9 cellular contexts compared by ENCODE assay signal in genomic region chr2:118539290-118539689, GRCh38.
A peak's percentile ranks its signal among the peaks of the same experiment; 100 is the strongest.
DNase-seq lines count a peak whose midpoint lies in the region; ATAC-seq and TF ChIP-seq lines count a peak whose summit lies in the region.
"Had no signal": no experiment of that assay in that cellular context is flagged by ENCODE, and none has a peak within 500 bp of the region (broad histone marks: within the 10 kb centered on the region; RNA-seq: fewer than 3 reads in every experiment).

No MANE protein-coding gene starts in this region.

- no peak overlapping the region for H3K4me2 ChIP-seq in GM23248 (ENCODE audit: unreplicated experiment)
- H3K4me2 ChIP-seq in SU-DHL-6 (ENCODE audit: low read depth, low read length, poor library complexity, severe bottlenecking) = no peak overlapping the region

- H3F3A ChIP-seq in GM23248 (ENCODE audit: insufficient read depth) (no peaks in the 10 kb centered on the region), SU-DHL-6 (ENCODE audit: insufficient read depth) (no peaks in the 10 kb centered on the region)

- intact Hi-C loops in stomach (cut with DNase I; ENCODE audit: low total_unique reads) = no loop called here

- H3K27me3 ChIP-seq in GM23248 (replicated peaks; ENCODE audit: insufficient read depth) = no peaks in the 10 kb centered on the region
- H3K27me3 ChIP-seq in SU-DHL-6 (ENCODE audit: low read length) = no peaks in the 10 kb centered on the region
- H3K27me3 ChIP-seq in stomach = peaks cover 0 to 4% (median 0%) of the 10 kb centered on the region in 3 donors

- H3K4me3 ChIP-seq in AG10803 (ENCODE audit: low read length) (no peak overlapping the region), GM23248 (no peak overlapping the region), SU-DHL-6 (ENCODE audit: insufficient read depth, low read length, poor library complexity, severe bottlenecking) (no peak overlapping the region), stomach (no peak overlapping the region)

- no peak for ATAC-seq in GM21529 (IDR thresholded peaks at IDR 0.05; ENCODE audit: unreplicated experiment)
- ATAC-seq in HG03439 (IDR thresholded peaks at IDR 0.05; ENCODE audit: unreplicated experiment) = no peak
- no peak for ATAC-seq in GM19324 (IDR thresholded peaks at IDR 0.05; ENCODE audit: low FRiP score, unreplicated experiment)

- no peak for TF ChIP-seq POLR2A in stomach (IDR thresholded peaks at IDR 0.05)

- H3K9ac ChIP-seq in GM23248 (no peak overlapping the region), SU-DHL-6 (ENCODE audit: low read length) (no peak overlapping the region)

- H3K79me2 ChIP-seq in GM23248 (ENCODE audit: insufficient read depth) = no peaks in the 10 kb centered on the region
- no peaks in the 10 kb centered on the region for H3K79me2 ChIP-seq in SU-DHL-6 (ENCODE audit: insufficient read depth, low read length)

- WGBS in GM23248 (ENCODE audit: low coverage in 1 of 2, low lambda C conversion rate in 2 of 2, missing lambda C conversion rate in 2 of 2), 2 experiments = 24 to 30% methylated on average over 7 of the region's 7 CpGs
- WGBS in stomach, 5 donors = 46 to 66% (median 55%) methylated on average over 7 of the region's 7 CpGs

- H3K9me3 ChIP-seq in GM23248 (ENCODE audit: low read depth) (no peaks in the 10 kb centered on the region), SU-DHL-6 (ENCODE audit: insufficient read depth, low read length) (no peaks in the 10 kb centered on the region), stomach (peaks cover 0 to 6% (median 0%) of the 10 kb centered on the region in 4 donors)

- no peaks in the 10 kb centered on the region for H4K20me1 ChIP-seq in GM23248 (ENCODE audit: insufficient read depth)
- H4K20me1 ChIP-seq in SU-DHL-6 (ENCODE audit: low read depth, low read length) = no peaks in the 10 kb centered on the region

- H3K27ac ChIP-seq in GM23248 = no peak overlapping the region
- H3K27ac ChIP-seq in SU-DHL-6 (ENCODE audit: low read depth, low read length) = no peak overlapping the region
- no peak overlapping the region for H3K27ac ChIP-seq in stomach

- no peaks in the 10 kb centered on the region for H3K36me3 ChIP-seq in GM23248 (ENCODE audit: low read depth)
- no peaks in the 10 kb centered on the region for H3K36me3 ChIP-seq in SU-DHL-6 (ENCODE audit: low read length)
- no peaks in the 10 kb centered on the region for H3K36me3 ChIP-seq in stomach

- H3K4me1 ChIP-seq in GM23248 (ENCODE audit: insufficient read depth) (no peaks in the 10 kb centered on the region), stomach (no peaks in the 10 kb centered on the region)

- in situ Hi-C loops in GM23248 (cut with MboI) = no loop called here

- peak; percentile 42 for DNase-seq in AG10803 (ENCODE audit: low read depth)
- peak; percentile 75 for DNase-seq in GM23248
- peak; percentile 9 for DNase-seq in inferior parietal cortex (ENCODE audit: extremely low spot score)
- no peak for DNase-seq in stomach
- DNase-seq: activated CD8-positive, alpha-beta memory T cell treated with anti-CD3 and anti-CD28 coated beads, Interleukin-2, amount 50 U/mL, for 48 hours had no signal

- H2AFZ ChIP-seq in GM23248 (no peak overlapping the region), SU-DHL-6 (ENCODE audit: low read depth, low read length, severe bottlenecking) (no peak overlapping the region)

- no peak for TF ChIP-seq EP300 in stomach (IDR thresholded peaks at IDR 0.05)

- peak; percentile 52 for TF ChIP-seq CTCF in AG10803 (conservative IDR thresholded peaks at IDR 0.05; ENCODE audit: low read length)
- TF ChIP-seq CTCF in SU-DHL-6 (IDR thresholded peaks at IDR 0.05; ENCODE audit: insufficient read depth, low read length, poor library complexity, severe bottlenecking) = peak; percentile 47
- no peak for TF ChIP-seq CTCF in stomach (IDR thresholded peaks at IDR 0.05)

- H3K9me2 ChIP-seq in GM23248 (ENCODE audit: insufficient read depth) (no peaks in the 10 kb centered on the region), SU-DHL-6 (replicated peaks; ENCODE audit: insufficient read depth, low read length) (no peaks in the 10 kb centered on the region)

Comparison
In these comparisons a context has a peak if more than half of its experiments do, and no peak if none do; other contexts are left out.
1. CTCF ChIP-seq: peak in AG10803 (single experiment) and SU-DHL-6 (single experiment); none in stomach (0 of 7).